In genomic region chr1:154628122-154628405, GRCh38 we compare ENCODE assay signal across 1 cellular context.
TF ChIP-seq lines count a peak whose summit lies in the region.

No MANE protein-coding gene starts in this region.

TF ChIP-seq in K562, 482 proteins besides CTCF, POLR2A, EP300 and RAD21 (continued from another document):
- TF ChIP-seq GTF2F1 (IDR thresholded peaks at IDR 0.05; ENCODE audit: low read depth, low read length): no peak
- no peak for TF ChIP-seq DACH1 (IDR thresholded peaks at IDR 0.05; ENCODE audit: partially characterized antibody)
- no peak for TF ChIP-seq HSF4 (CRISPR knock-in tag; IDR thresholded peaks at IDR 0.05; ENCODE audit: borderline replicate concordance)
